Comparison of ENCODE assay signal across 16 cellular contexts in the genomic region with DNA sequence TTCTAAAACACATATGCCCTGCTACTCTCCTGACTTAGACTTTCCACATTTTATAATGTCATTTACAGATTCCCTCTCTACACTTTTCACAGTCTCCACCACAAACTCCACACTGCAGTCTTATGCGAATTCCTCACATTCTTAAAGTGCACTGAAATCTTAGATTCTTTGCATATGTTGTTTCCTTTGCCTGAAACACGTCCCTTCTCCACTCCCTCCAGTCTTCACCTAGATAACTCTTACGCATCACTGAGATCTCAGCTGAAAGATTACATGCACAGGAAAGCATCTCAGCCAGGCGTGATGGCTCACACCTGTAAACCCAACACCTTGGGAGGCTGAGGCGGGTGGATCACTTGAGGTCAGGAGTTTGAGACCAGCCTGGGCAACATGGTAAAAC. TPM values are rescaled to one million over a fixed set of nuclear protein-coding genes. Genes with fewer than 3 reads are reported as not detected.
DNase-seq lines count a peak whose midpoint lies in the region; ATAC-seq, FAIRE-seq and TF ChIP-seq lines count a peak whose summit lies in the region.
"Had no signal": no experiment of that assay in that cellular context is flagged by ENCODE, and none has a peak within 500 bp of the region (broad histone marks: within the 10 kb centered on the region; RNA-seq: fewer than 3 reads in every experiment).

No MANE protein-coding gene starts in this region.

- H3K4me3 Mint-ChIP-seq in astrocyte (ENCODE audit: unreplicated experiment) = no peak overlapping the region
- H3K4me3 Mint-ChIP-seq: activated CD4-positive, alpha-beta T cell treated with anti-CD3 and anti-CD28 coated beads, Interleukin-2, amount 10 ng/mL, durations not matched to agents 7 days and 5 days had no signal

- 51 to 55% methylated on average over 5 of the region's 5 CpGs for WGBS in tibial nerve, 2 donors

- H3K27ac ChIP-seq in astrocyte (ENCODE audit: low read depth, low read length) (no peak overlapping the region), tibial nerve (no peak overlapping the region), upper lobe of right lung (no peak overlapping the region)
- H3K27ac ChIP-seq: adrenal gland; BLaER1 treated with 17β-estradiol and CSF1 and Interleukin-3, amounts not matched to agents 10 nM and 100 nM; right atrium auricular region; testis had no signal

- FAIRE-seq in astrocyte (lab: Jason Lieb, UNC) = no peak

- H3K4me2 ChIP-seq in astrocyte (ENCODE audit: low read length) = peak overlapping the region; percentile 42
- H3K4me2 ChIP-seq: BLaER1 treated with 17β-estradiol and CSF1 and Interleukin-3, amounts not matched to agents 10 nM and 100 nM had no signal

- in situ Hi-C loops in ACHN (cut with HindIII; ENCODE audit: low pct_ligation_motif_present, low pct_unique_long_range_greater_than_20kb, low sequenced_read_pairs) = no loop called here

- H4K20me1 ChIP-seq in astrocyte (ENCODE audit: insufficient read depth, low read length) = peaks cover 2% of the 10 kb centered on the region

- peak; percentile 89 for DNase-seq in ACHN
- DNase-seq in GM03348 (ENCODE audit: low spot score) = peak; percentile 32
- peak; percentile 80 for DNase-seq in astrocyte (ENCODE audit: low read depth)
- peak; percentile 88 for DNase-seq in kidney glomerular epithelial cell (lab: John Stamatoyannopoulos, UW)
- DNase-seq in tibial nerve (ENCODE audit: low spot score in 2 of 2) = no peak
- DNase-seq in upper lobe of right lung = no peak
- DNase-seq: activated CD4-positive, alpha-beta T cell treated with anti-CD3 and anti-CD28 coated beads, Interleukin-2, amount 10 ng/mL, durations not matched to agents 7 days and 5 days; adrenal gland; NCI-H1436 treated with DMSO at 0.1 percent for 48 hours; SW 1271; testis had no signal

- intact Hi-C loops in upper lobe of right lung (cut with DNase I) = no loop called here

- no peak for TF ChIP-seq EP300 in tibial nerve (IDR thresholded peaks at IDR 0.05)

- peak overlapping the region; percentile 21 for H2AFZ ChIP-seq in astrocyte (ENCODE audit: low read depth, low read length)

- H3K27ac Mint-ChIP-seq in astrocyte (ENCODE audit: unreplicated experiment) = peak overlapping the region; percentile 75
- H3K27ac Mint-ChIP-seq: activated CD4-positive, alpha-beta T cell treated with anti-CD3 and anti-CD28 coated beads, Interleukin-2, amount 10 ng/mL, durations not matched to agents 7 days and 5 days had no signal

- no peak for TF ChIP-seq POLR2A in tibial nerve (IDR thresholded peaks at IDR 0.05)

- peak overlapping the region; percentile 30 for H3K9ac ChIP-seq in astrocyte (ENCODE audit: low read length)
- H3K9ac ChIP-seq: BLaER1 treated with 17β-estradiol and CSF1 and Interleukin-3, amounts not matched to agents 10 nM and 100 nM had no signal

- H3K27me3 ChIP-seq in astrocyte (ENCODE audit: insufficient read depth, low read length) = peaks cover 9% of the 10 kb centered on the region
- peaks cover 0 to under 1% of the 10 kb centered on the region in 2 donors for H3K27me3 ChIP-seq in tibial nerve
- H3K27me3 ChIP-seq in upper lobe of right lung = no peaks in the 10 kb centered on the region
- H3K27me3 ChIP-seq: adrenal gland; BLaER1 treated with 17β-estradiol and CSF1 and Interleukin-3, amounts not matched to agents 10 nM and 100 nM; right atrium auricular region; testis had no signal

- H3K79me2 ChIP-seq in astrocyte (ENCODE audit: insufficient read depth, low read length) = peaks cover 8% of the 10 kb centered on the region

- H3K4me1 ChIP-seq in astrocyte (ENCODE audit: insufficient read depth, low read length) (peaks cover 4% of the 10 kb centered on the region), tibial nerve (peaks cover 0 to 5% (median 5%) of the 10 kb centered on the region in 4 donors), upper lobe of right lung (peaks cover 3% of the 10 kb centered on the region)
- H3K4me1 ChIP-seq: testis had no signal

- peaks cover 3% of the 10 kb centered on the region for H3K36me3 Mint-ChIP-seq in astrocyte (ENCODE audit: low read depth, unreplicated experiment)

- H3K9me3 ChIP-seq in astrocyte (ENCODE audit: insufficient read depth, low read depth, low read length) = no peaks in the 10 kb centered on the region
- no peaks in the 10 kb centered on the region for H3K9me3 ChIP-seq in tibial nerve
- no peaks in the 10 kb centered on the region for H3K9me3 ChIP-seq in upper lobe of right lung
- H3K9me3 ChIP-seq: adrenal gland; BLaER1 treated with 17β-estradiol and CSF1 and Interleukin-3, amounts not matched to agents 10 nM and 100 nM; right atrium auricular region; testis had no signal

- no peak for ATAC-seq in upper lobe of right lung
- ATAC-seq in HG03469 (IDR thresholded peaks at IDR 0.05; ENCODE audit: unreplicated experiment) = no peak
- ATAC-seq in HG02885 (IDR thresholded peaks at IDR 0.05; ENCODE audit: poor library complexity, unreplicated experiment) = no peak

- no peak overlapping the region for H3K4me3 ChIP-seq in astrocyte (ENCODE audit: insufficient read depth, low read depth, low read length)
- no peak overlapping the region for H3K4me3 ChIP-seq in tibial nerve
- H3K4me3 ChIP-seq in upper lobe of right lung = no peak overlapping the region
- H3K4me3 ChIP-seq: adrenal gland; BLaER1 treated with 17β-estradiol and CSF1 and Interleukin-3, amounts not matched to agents 10 nM and 100 nM; right atrium auricular region; testis had no signal

- no peaks in the 10 kb centered on the region for H3K36me3 ChIP-seq in astrocyte (ENCODE audit: insufficient read depth, low read length)
- no peaks in the 10 kb centered on the region for H3K36me3 ChIP-seq in tibial nerve
- H3K36me3 ChIP-seq in upper lobe of right lung = no peaks in the 10 kb centered on the region
- H3K36me3 ChIP-seq: adrenal gland; BLaER1 treated with 17β-estradiol and CSF1 and Interleukin-3, amounts not matched to agents 10 nM and 100 nM; right atrium auricular region had no signal

- peaks cover 8% of the 10 kb centered on the region for H3K27me3 Mint-ChIP-seq in astrocyte (ENCODE audit: low read depth, unreplicated experiment)
- H3K27me3 Mint-ChIP-seq: activated CD4-positive, alpha-beta T cell treated with anti-CD3 and anti-CD28 coated beads, Interleukin-2, amount 10 ng/mL, durations not matched to agents 7 days and 5 days had no signal

- peaks cover 22% of the 10 kb centered on the region for H3K4me1 Mint-ChIP-seq in astrocyte (ENCODE audit: low read depth, unreplicated experiment)

- TF ChIP-seq CTCF in astrocyte (IDR thresholded peaks at IDR 0.05; ENCODE audit: insufficient read depth, low read depth, low read length) = no peak
- no peak for TF ChIP-seq CTCF in tibial nerve (IDR thresholded peaks at IDR 0.05)
- TF ChIP-seq CTCF in upper lobe of right lung (IDR thresholded peaks at IDR 0.05) = no peak

- H3K9me3 Mint-ChIP-seq in astrocyte (ENCODE audit: unreplicated experiment) = peaks cover 4% of the 10 kb centered on the region
- H3K9me3 Mint-ChIP-seq: activated CD4-positive, alpha-beta T cell treated with anti-CD3 and anti-CD28 coated beads, Interleukin-2, amount 10 ng/mL, durations not matched to agents 7 days and 5 days had no signal

RNA-seq across cellular contexts. Expression of a gene that starts 3.8 kb away (rescaled TPM):
- total RNA-seq in astrocyte (2.5 and 3.1 TPM in 2 replicates), tibial nerve (10 to 100 TPM in 2 of 4 donors, 1 to 10 TPM in 2; 5.2 to 40.5 (median 11.6) TPM), upper lobe of right lung (37.7 TPM)

RNA-seq across cellular contexts. Expression of a gene that starts 4.4 kb away (rescaled TPM):
- 351 and 384 TPM in 2 replicates for total RNA-seq in astrocyte
- total RNA-seq in tibial nerve = 100 to 1,000 TPM in 1 of 4 donors, 10 to 100 TPM in 3; 53.5 to 101 (median 74.2) TPM
- total RNA-seq in upper lobe of right lung = 141 TPM

RNA-seq across cellular contexts. Expression of a gene that starts 23.9 kb away (rescaled TPM):
- total RNA-seq in astrocyte (5.8 and 6.8 TPM in 2 replicates), tibial nerve (10 to 100 TPM; 16.2 to 61.0 (median 38.7) TPM), upper lobe of right lung (1.4 TPM)

RNA-seq across cellular contexts. Expression of a gene that starts 28.4 kb away (rescaled TPM):
- total RNA-seq in astrocyte (24.6 and 37.5 TPM in 2 replicates), tibial nerve (not detected), upper lobe of right lung (not detected)
- total RNA-seq: activated CD4-positive, alpha-beta T cell treated with anti-CD3 and anti-CD28 coated beads, Interleukin-2, amount 10 ng/mL, durations not matched to agents 7 days and 5 days; adrenal gland; mononuclear cell; right atrium auricular region had no signal

RNA-seq across cellular contexts. Expression of a gene that starts 36.8 kb away (rescaled TPM):
- total RNA-seq in astrocyte (42.6 and 45.1 TPM in 2 replicates), tibial nerve (10 to 100 TPM; 35.2 to 49.2 (median 42.1) TPM), upper lobe of right lung (47.3 TPM)

Comparison
In these comparisons a context has a peak if more than half of its experiments do, and no peak if none do; other contexts are left out.
1. DNase-seq: peak in ACHN (single experiment), GM03348 (single experiment), astrocyte (single experiment) and kidney glomerular epithelial cell (single experiment); none in tibial nerve (0 of 2) and upper lobe of right lung (single experiment).